8 cellular contexts compared by ENCODE assay signal in the genomic region with DNA sequence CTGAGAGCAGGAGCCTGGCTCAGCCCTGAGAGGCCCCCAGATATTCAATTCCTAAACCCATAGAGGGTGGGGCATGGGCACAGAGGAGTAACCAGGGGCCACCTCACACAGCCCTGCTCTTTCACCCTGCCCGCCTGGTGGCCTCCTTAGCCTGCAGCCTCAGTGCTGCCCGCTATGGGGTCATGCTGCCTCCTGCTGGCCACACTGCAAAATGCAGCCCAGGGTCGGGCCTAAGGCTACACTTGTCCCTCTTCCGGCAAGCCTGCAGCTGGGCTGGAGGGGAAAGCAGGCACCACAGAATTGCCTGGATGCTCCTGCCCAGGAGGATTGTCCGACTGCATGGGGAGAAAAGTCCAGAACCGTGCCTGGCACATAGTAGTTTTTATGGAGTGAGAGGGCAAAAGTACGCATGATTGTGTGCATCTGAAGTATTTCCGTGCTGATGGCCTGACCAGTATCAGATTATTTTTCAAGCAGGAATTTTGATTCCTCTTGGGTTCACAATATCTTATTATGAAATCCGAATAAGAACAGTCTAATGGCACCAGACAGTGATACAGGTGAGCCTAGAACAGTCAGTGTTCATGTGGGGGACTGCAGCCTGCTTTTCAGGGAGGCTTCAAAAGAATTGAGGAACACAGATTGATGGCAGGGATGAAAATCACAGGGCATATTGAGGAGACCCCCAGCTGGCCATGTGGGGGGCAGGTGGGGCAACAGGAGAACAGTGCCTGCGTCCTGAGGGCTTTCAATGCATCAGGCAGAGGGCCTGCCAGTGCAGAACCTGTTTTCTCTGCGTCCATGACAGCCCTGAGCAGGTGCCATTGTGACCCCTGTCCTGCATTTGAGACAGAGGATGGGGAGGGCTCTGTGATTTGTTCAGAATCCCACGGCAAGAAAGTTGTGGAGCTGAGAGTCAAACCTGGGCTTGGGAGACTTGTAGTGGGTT. TPM values are rescaled to one million over a fixed set of nuclear protein-coding genes. Genes with fewer than 3 reads are reported as not detected.
A peak's percentile ranks its signal among the peaks of the same experiment; 100 is the strongest.
DNase-seq lines count a peak whose midpoint lies in the region; ATAC-seq and TF ChIP-seq lines count a peak whose summit lies in the region.

No MANE protein-coding gene starts in this region.

- intact Hi-C loops in lower lobe of right lung (cut with DNase I) = no loop called here

- H3K27ac ChIP-seq in BLaER1 (peak overlapping the region; percentile 75; the same call in 1 of the 2 replicates), coronary artery (no peak overlapping the region), lower lobe of right lung (no peak overlapping the region)

- H3K9me3 ChIP-seq in BLaER1 = no peaks in the 10 kb centered on the region
- H3K9me3 ChIP-seq in lower lobe of right lung = no peaks in the 10 kb centered on the region

- H3K4me3 ChIP-seq in BLaER1 (no peak overlapping the region), coronary artery (no peak overlapping the region), lower lobe of right lung (no peak overlapping the region)

- peak; percentile 80 for DNase-seq in GM19238 (ENCODE audit: insufficient read length, low spot score)
- peak; percentile 92 for DNase-seq in activated CD4-positive, alpha-beta T cell treated with anti-CD3 and anti-CD28 coated beads for 48 hours
- no peak for DNase-seq in coronary artery (ENCODE audit: low spot score)
- peak; percentile 79 for DNase-seq in lower lobe of right lung
- DNase-seq in stimulated activated CD8-positive, alpha-beta memory T cell treated with anti-CD3 and anti-CD28 coated beads, Interleukin-12 subunit alpha, Interleukin-12 subunit beta, amount 100 ng/mL, for 24 hours (ENCODE audit: extremely low read depth) = peak; percentile 49

- H3K27me3 ChIP-seq in BLaER1 (no peaks in the 10 kb centered on the region), lower lobe of right lung (ENCODE audit: low read depth) (no peaks in the 10 kb centered on the region)

- peak overlapping the region; percentile 78 for H3K4me2 ChIP-seq in BLaER1

- H4K20me1 ChIP-seq in BLaER1 = peaks cover 30% of the 10 kb centered on the region

- ATAC-seq in lower lobe of right lung (peak; percentile 81 to 84), GM21737 (IDR thresholded peaks at IDR 0.05; ENCODE audit: unreplicated experiment) (no peak)

- TF ChIP-seq CTCF in LNCAP (IDR thresholded peaks at IDR 0.05) (peak; percentile 94), coronary artery (IDR thresholded peaks at IDR 0.05) (peak; percentile 65), lower lobe of right lung (IDR thresholded peaks at IDR 0.05) (peak; percentile 82)

- no peaks in the 10 kb centered on the region for H3K36me3 ChIP-seq in BLaER1
- H3K36me3 ChIP-seq in lower lobe of right lung = no peaks in the 10 kb centered on the region

- no peak overlapping the region for H3K9ac ChIP-seq in BLaER1

- H3K4me1 ChIP-seq in BLaER1 = peaks cover 84% of the 10 kb centered on the region
- H3K4me1 ChIP-seq in lower lobe of right lung = no peaks in the 10 kb centered on the region

RNA-seq across cellular contexts. Expression of a gene that starts 51.2 kb away (rescaled TPM):
- 6.0 TPM for total RNA-seq in lower lobe of right lung
